ENCODE assay signal across 9 cellular contexts in the genomic region with DNA sequence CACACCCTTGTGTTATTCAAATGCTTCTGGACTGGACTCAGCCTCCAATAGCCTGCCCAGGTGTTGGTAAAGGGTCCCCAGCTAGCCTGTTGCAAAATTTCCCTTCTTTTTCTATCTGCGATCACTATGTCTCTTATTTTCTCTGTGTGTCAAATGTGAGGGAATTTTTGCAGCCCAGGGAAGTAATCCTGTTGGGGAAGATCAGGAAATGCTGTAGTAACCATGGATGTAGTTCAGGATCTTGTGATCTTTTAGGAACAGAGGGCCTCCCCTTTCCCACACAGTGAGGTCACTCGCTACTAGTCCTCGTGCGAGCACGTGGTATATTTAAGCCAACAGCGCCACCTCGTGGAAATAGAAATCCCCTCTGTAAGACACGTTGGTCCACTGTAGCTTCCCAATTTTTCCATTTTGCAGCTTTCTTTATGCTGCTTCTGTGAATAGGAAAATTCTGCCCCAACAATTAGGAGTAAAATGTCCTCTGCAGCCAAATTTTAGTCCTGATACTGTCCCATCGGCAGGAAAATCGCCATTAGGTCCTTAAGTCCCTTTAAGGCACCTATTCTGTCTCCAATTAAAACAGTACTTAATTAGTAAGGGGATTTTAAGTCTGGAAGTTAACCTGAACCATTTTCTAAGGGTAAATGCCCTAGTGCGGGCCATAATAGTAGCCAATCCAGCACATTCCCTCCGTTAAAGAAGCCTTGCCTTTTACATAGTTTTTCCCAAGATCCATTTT. TPM values are rescaled to one million over a fixed set of nuclear protein-coding genes. Genes with fewer than 3 reads are reported as not detected.
DNase-seq lines count a peak whose midpoint lies in the region; ATAC-seq and TF ChIP-seq lines count a peak whose summit lies in the region.
"Had no signal": no experiment of that assay in that cellular context is flagged by ENCODE, and none has a peak within 500 bp of the region (broad histone marks: within the 10 kb centered on the region; RNA-seq: fewer than 3 reads in every experiment).

No MANE protein-coding gene starts in this region.

- peak; percentile 66 to 82 (median 78) for ATAC-seq in heart left ventricle
- no peak for ATAC-seq in HG03378 (IDR thresholded peaks at IDR 0.05; ENCODE audit: unreplicated experiment)
- no peak for ATAC-seq in HG02852 (IDR thresholded peaks at IDR 0.05; ENCODE audit: unreplicated experiment)

- 34 to 41% (median 37%) methylated on average over 12 of the region's 12 CpGs for WGBS in heart left ventricle, 4 donors

- intact Hi-C loops in CD4-positive, alpha-beta memory T cell (cut with micrococcal nuclease), result loop anchor here (1.0 kb wide), 2 partner anchors 33 to 266 kb away; no protein-coding TSS in a partner anchor
- intact Hi-C loops in heart left ventricle (cut with DNase I), result loop anchor here in 8 of 10 donors (1.0 to 10.0 kb wide), 8 partner anchors 32 to 454 kb away; no protein-coding TSS in a partner anchor

- peak in 5 of 6 experiments; percentile 29 to 56 (median 45) for TF ChIP-seq CTCF in Peyer's patch (IDR thresholded peaks at IDR 0.05)
- TF ChIP-seq CTCF in heart left ventricle (IDR thresholded peaks at IDR 0.05), result peak; percentile 45 to 72 (median 61)

- peaks cover 0 to 2% of the 10 kb centered on the region in 2 donors for H3K27me3 Mint-ChIP-seq in CD4-positive, alpha-beta memory T cell

- peaks cover 11 to 15% of the 10 kb centered on the region in 2 donors for H3K36me3 Mint-ChIP-seq in CD4-positive, alpha-beta memory T cell

- peak overlapping the region in 2 of 7 donors; percentile 65 to 74 for H3K27ac Mint-ChIP-seq in CD4-positive, alpha-beta memory T cell

- POLR2A ChIA-PET in CD4-positive, alpha-beta memory T cell (lab: Charles Lee; ENCODE audit: partially characterized antibody), result no interaction called here

- peaks cover 0 to 60% (median 41%) of the 10 kb centered on the region in 8 donors for H3K9me3 Mint-ChIP-seq in CD4-positive, alpha-beta memory T cell

- H3K36me3 ChIP-seq in CD4-positive, alpha-beta memory T cell (ENCODE audit: insufficient read depth, low read length), result no peaks in the 10 kb centered on the region
- H3K36me3 ChIP-seq in Peyer's patch (no peaks in the 10 kb centered on the region), heart left ventricle (no peaks in the 10 kb centered on the region)

- peaks cover 4 to 14% of the 10 kb centered on the region in 2 donors for H3K9me3 ChIP-seq in CD4-positive, alpha-beta memory T cell (ENCODE audit: control insufficient read depth in 1 of 2, low read length in 2 of 2)
- H3K9me3 ChIP-seq in Peyer's patch, result peaks cover 0 to 53% (median 13%) of the 10 kb centered on the region in 4 donors
- peaks cover 0 to 42% (median 27%) of the 10 kb centered on the region in 12 donors for H3K9me3 ChIP-seq in heart left ventricle

- H3K4me1 Mint-ChIP-seq in CD4-positive, alpha-beta memory T cell, result no peaks in the 10 kb centered on the region

- no peaks in the 10 kb centered on the region for H3K27me3 ChIP-seq in CD4-positive, alpha-beta memory T cell (ENCODE audit: insufficient read depth, low read length)
- H3K27me3 ChIP-seq in Peyer's patch, result no peaks in the 10 kb centered on the region
- H3K27me3 ChIP-seq in heart left ventricle, result no peaks in the 10 kb centered on the region

- H3K4me3 ChIP-seq in CD4-positive, alpha-beta memory T cell (ENCODE audit: low read length in 2 of 2), result no peak overlapping the region
- H3K4me3 ChIP-seq in Peyer's patch, result no peak overlapping the region
- no peak overlapping the region for H3K4me3 ChIP-seq in heart left ventricle

- CTCF ChIA-PET in CD4-positive, alpha-beta memory T cell (lab: Charles Lee; ENCODE audit: partially characterized antibody), result interaction anchor here (1.0 to 9.8 kb wide), 6 partner anchors 25 to 446 kb away, joined by 3 to 113 read pairs (median 7); no protein-coding TSS in a partner anchor

- TF ChIP-seq POLR2A in Peyer's patch (IDR thresholded peaks at IDR 0.05) (no peak), heart left ventricle (IDR thresholded peaks at IDR 0.05) (no peak)

- H3K27ac ChIP-seq in CD4-positive, alpha-beta memory T cell (ENCODE audit: low read depth, low read length), result no peak overlapping the region
- no peak overlapping the region for H3K27ac ChIP-seq in Peyer's patch
- peak overlapping the region in 1 of 12 donors; percentile 1 for H3K27ac ChIP-seq in heart left ventricle

- no peak overlapping the region for H3K4me3 Mint-ChIP-seq in CD4-positive, alpha-beta memory T cell

- peak; percentile 39 to 62 (median 48) for DNase-seq in CD4-positive, alpha-beta memory T cell
- DNase-seq in HCEC 1CT (peak; percentile 70), Peyer's patch (peak in 2 of 3 donors; percentile 35 to 76), heart left ventricle (peak in 4 of 5 donors; percentile 59 to 70 (median 66))
- DNase-seq in activated effector memory CD4-positive, alpha-beta T cell treated with Interleukin-2 at 50 U/mL for 16 hours, result peak; percentile 34
- peak; percentile 72 for DNase-seq in stimulated activated CD4-positive, alpha-beta T cell treated with anti-CD3 and anti-CD28 coated beads, Interleukin-15, amount 100 ng/mL, for 24 hours

- H3K4me1 ChIP-seq in CD4-positive, alpha-beta memory T cell (ENCODE audit: insufficient read depth, low read length), result no peaks in the 10 kb centered on the region
- H3K4me1 ChIP-seq in Peyer's patch (no peaks in the 10 kb centered on the region), heart left ventricle (peaks cover 0 to 10% (median 1%) of the 10 kb centered on the region in 12 donors)

RNA-seq across cellular contexts. Expression of a gene that starts 4.0 kb away (rescaled TPM):
- total RNA-seq in CD4-positive, alpha-beta memory T cell, result not detected
- not detected for polyA plus RNA-seq in CD4-positive, alpha-beta memory T cell
- total RNA-seq in Peyer's patch (not detected), heart left ventricle (100 to 1,000 TPM in 2 of 9 donors, 10 to 100 TPM in 7; 14.5 to 130 (median 50.0) TPM)
- polyA plus RNA-seq in heart left ventricle, result 100 to 1,000 TPM in 1 of 2 donors, 1 to 10 TPM in 1; 2.6 to 105 TPM
- total RNA-seq: renal cortical epithelial cell had no signal

RNA-seq across cellular contexts. Expression of a gene that starts 15.6 kb away (rescaled TPM):
- 10 to 100 TPM; 74.5 to 76.4 TPM for total RNA-seq in CD4-positive, alpha-beta memory T cell
- polyA plus RNA-seq in CD4-positive, alpha-beta memory T cell, result 10 to 100 TPM in 1 of 2 donors, 1 to 10 TPM in 1; 6.0 to 14.2 TPM
- total RNA-seq in Peyer's patch, result 10 to 100 TPM; 13.3 to 56.1 (median 18.3) TPM
- 10 to 100 TPM; 15.0 to 31.8 (median 21.1) TPM for total RNA-seq in heart left ventricle
- 10 to 100 TPM in 1 of 2 donors, 1 to 10 TPM in 1; 8.4 to 13.4 TPM for polyA plus RNA-seq in heart left ventricle

RNA-seq across cellular contexts. Expression of a gene that starts 49.2 kb away (rescaled TPM):
- total RNA-seq in CD4-positive, alpha-beta memory T cell, result 10 to 100 TPM; 37.5 to 38.7 TPM
- 10 to 100 TPM; 25.8 to 33.0 TPM for polyA plus RNA-seq in CD4-positive, alpha-beta memory T cell
- total RNA-seq in Peyer's patch, result 10 to 100 TPM in 1 of 4 donors, 1 to 10 TPM in 3; 1.9 to 12.4 (median 6.5) TPM
- 10 to 100 TPM in 2 of 9 donors, 1 to 10 TPM in 7; 4.2 to 15.5 (median 8.4) TPM for total RNA-seq in heart left ventricle
- 1 to 10 TPM; 7.3 to 9.7 TPM for polyA plus RNA-seq in heart left ventricle

RNA-seq across cellular contexts. Expression of a gene that starts 49.3 kb away (rescaled TPM):
- total RNA-seq in CD4-positive, alpha-beta memory T cell, result 10 to 100 TPM; 10.9 to 12.0 TPM
- 1 to 10 TPM; 3.0 to 5.4 TPM for polyA plus RNA-seq in CD4-positive, alpha-beta memory T cell
- 1 to 10 TPM; 5.0 to 6.5 (median 5.9) TPM for total RNA-seq in Peyer's patch
- total RNA-seq in heart left ventricle, result 1 to 10 TPM; 5.3 to 7.9 (median 6.6) TPM
- 10 to 100 TPM in 1 of 2 donors, 1 to 10 TPM in 1; 2.1 to 10.8 TPM for polyA plus RNA-seq in heart left ventricle

Comparison
In these comparisons a context has a peak if more than half of its experiments do, and no peak if none do; other contexts are left out.
1. ATAC-seq: peak in heart left ventricle (4 of 4); none in HG03378 (single experiment) and HG02852 (single experiment).
2. RNA of a gene that starts 4.0 kb away (total RNA-seq): 14.5 to 130 TPM in heart left ventricle; not detected in CD4-positive, alpha-beta memory T cell and not detected in Peyer's patch; every median in the first group is over 10 times any median in the second.
3. Peak in every context shown above with its lines, with median percentiles within 50 percentile points of each other: DNase-seq.